In genomic region chr1:83692524-83693336, GRCh38 we compare ENCODE assay signal across 1 cellular context.
TF ChIP-seq lines count a peak whose summit lies in the region.

No MANE protein-coding gene starts in this region.

TF ChIP-seq in WTC11, 78 proteins besides CTCF, POLR2A, EP300 and RAD21 (continued from another document):
- TF ChIP-seq ZBTB21 (CRISPR knock-in tag; IDR thresholded peaks at IDR 0.05; ENCODE audit: borderline replicate concordance) (peak; percentile 45; the same call in 1 of the 2 replicates), ZNF317 (CRISPR knock-in tag; IDR thresholded peaks at IDR 0.05; ENCODE audit: borderline replicate concordance, low read depth) (no peak), NR3C1 (CRISPR knock-in tag; conservative IDR thresholded peaks at IDR 0.05; ENCODE audit: low read depth) (no peak), CREB1 (CRISPR knock-in tag; IDR thresholded peaks at IDR 0.05) (no peak)
